ENCODE assay signal across 8 cellular contexts in the genomic region with DNA sequence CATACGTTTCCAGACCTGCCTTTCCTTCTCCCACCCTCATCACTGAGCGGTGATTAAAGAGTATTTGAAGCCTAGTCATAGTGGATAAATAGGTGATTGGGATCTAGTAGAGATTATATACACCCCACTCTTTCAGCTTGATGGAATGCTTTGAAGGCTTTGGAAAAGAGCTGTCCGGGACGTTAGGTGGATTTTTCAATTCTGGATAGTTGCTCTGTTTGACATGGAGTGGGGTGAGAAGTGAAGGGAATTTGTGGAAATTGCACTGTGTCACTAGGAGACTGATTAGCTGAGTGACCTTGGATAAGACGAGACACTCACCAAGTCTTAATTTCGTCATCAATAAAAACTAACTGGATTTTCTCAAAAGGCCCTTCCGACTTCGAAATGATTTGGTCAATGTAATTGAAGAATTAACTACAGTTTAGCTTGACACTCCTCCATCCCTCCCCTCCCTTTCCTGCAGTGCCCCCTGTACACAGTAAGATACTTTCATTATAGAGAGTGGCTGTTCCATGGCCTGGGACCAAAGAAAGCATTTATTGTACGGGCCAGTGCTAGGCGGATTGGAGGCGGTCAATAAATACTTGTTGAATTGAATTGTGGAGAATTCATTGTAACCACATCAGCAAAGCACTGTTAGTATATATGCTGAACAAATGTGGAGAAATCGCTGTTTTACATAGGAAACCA. TPM values are rescaled to one million over a fixed set of nuclear protein-coding genes. Genes with fewer than 3 reads are reported as not detected.
DNase-seq lines count a peak whose midpoint lies in the region; ATAC-seq and TF ChIP-seq lines count a peak whose summit lies in the region.

No MANE protein-coding gene starts in this region.

- H3K9me2 ChIP-seq in OCI-LY1 (ENCODE audit: low read depth, low read length), result no peaks in the 10 kb centered on the region

- no peaks in the 10 kb centered on the region for H3F3A ChIP-seq in OCI-LY1 (ENCODE audit: insufficient read depth, low read length)

- no peaks in the 10 kb centered on the region for H3K27me3 ChIP-seq in OCI-LY1 (ENCODE audit: insufficient read depth, low read length)

- peak overlapping the region; percentile 82 for H3K4me3 Mint-ChIP-seq in Calu3 (ENCODE audit: low read depth, unreplicated experiment)
- H3K4me3 Mint-ChIP-seq in effector memory CD8-positive, alpha-beta T cell, result peak overlapping the region; percentile 88 to 89

- DNase-seq in Calu3 (no peak), mucosa of gallbladder (ENCODE audit: low spot score) (peak; percentile 53), NCI-H748 (lab: John Stamatoyannopoulos, UW; ENCODE audit: unreplicated experiment) (no peak), cortex of kidney (lab: John Stamatoyannopoulos, UW) (no peak)
- no peak for DNase-seq in effector memory CD8-positive, alpha-beta T cell
- DNase-seq in activated CD4-positive, alpha-beta T cell treated with anti-CD3 and anti-CD28 coated beads for 1 hour, result no peak

- peak overlapping the region; percentile 76 for H3K27ac Mint-ChIP-seq in Calu3 (ENCODE audit: unreplicated experiment)
- peak overlapping the region; percentile 96 for H3K27ac Mint-ChIP-seq in effector memory CD8-positive, alpha-beta T cell

- no peak for ATAC-seq in effector memory CD8-positive, alpha-beta T cell (replicated peaks)
- ATAC-seq in GM18867 (IDR thresholded peaks at IDR 0.05; ENCODE audit: unreplicated experiment), result no peak

- no peak for TF ChIP-seq CTCF in Calu3 (IDR thresholded peaks at IDR 0.05; ENCODE audit: unreplicated experiment)
- peak; percentile 19; the same call in 1 of the 2 replicates for TF ChIP-seq CTCF in OCI-LY1 (IDR thresholded peaks at IDR 0.05; ENCODE audit: low read length)

- H3K9me3 ChIP-seq in OCI-LY1 (ENCODE audit: low read length), result no peaks in the 10 kb centered on the region

- H3K9ac ChIP-seq in OCI-LY1 (ENCODE audit: low read length), result peak overlapping the region; percentile 98

- H3K36me3 Mint-ChIP-seq in Calu3 (ENCODE audit: insufficient read depth, unreplicated experiment), result peaks cover 33% of the 10 kb centered on the region
- peaks cover 25% of the 10 kb centered on the region for H3K36me3 Mint-ChIP-seq in effector memory CD8-positive, alpha-beta T cell (ENCODE audit: insufficient read depth)

- H2AFZ ChIP-seq in OCI-LY1 (ENCODE audit: low read length), result no peak overlapping the region

- H3K27me3 Mint-ChIP-seq in Calu3 (ENCODE audit: unreplicated experiment), result no peaks in the 10 kb centered on the region
- H3K27me3 Mint-ChIP-seq in effector memory CD8-positive, alpha-beta T cell, result peaks cover 0 to 5% of the 10 kb centered on the region in 2 donors

- H3K36me3 ChIP-seq in OCI-LY1 (ENCODE audit: insufficient read depth, low read length), result peaks cover 17% of the 10 kb centered on the region; the same call in 1 of the 2 replicates

- CTCF ChIA-PET in Calu3 (lab: Charles Lee), result interaction anchor here (0.7 kb wide), 1 partner anchor 548 kb away, joined by 3 read pairs; no protein-coding TSS in a partner anchor

- H4K20me1 ChIP-seq in OCI-LY1 (ENCODE audit: insufficient read depth, low read length), result no peaks in the 10 kb centered on the region

- peaks cover 23% of the 10 kb centered on the region for H3K4me1 ChIP-seq in OCI-LY1 (ENCODE audit: insufficient read depth, low read length, severe bottlenecking)

- peaks cover 51% of the 10 kb centered on the region for H3K79me2 ChIP-seq in OCI-LY1 (ENCODE audit: insufficient read depth, low read length)

- H3K9me3 Mint-ChIP-seq in Calu3 (ENCODE audit: low read depth, unreplicated experiment), result no peaks in the 10 kb centered on the region
- no peaks in the 10 kb centered on the region for H3K9me3 Mint-ChIP-seq in effector memory CD8-positive, alpha-beta T cell

- H3K4me2 ChIP-seq in OCI-LY1 (ENCODE audit: low read length), result peak overlapping the region; percentile 99

- H3K27ac ChIP-seq in OCI-LY1 (ENCODE audit: low read depth, low read length, poor library complexity, severe bottlenecking), result no peak overlapping the region

- peaks cover 9% of the 10 kb centered on the region for H3K4me1 Mint-ChIP-seq in Calu3 (ENCODE audit: low read depth, unreplicated experiment)
- peaks cover 23 to 28% of the 10 kb centered on the region in 2 donors for H3K4me1 Mint-ChIP-seq in effector memory CD8-positive, alpha-beta T cell (ENCODE audit: low read depth in 2 of 2)

- BruUV-seq in Calu3 (replicated peaks; lab: Mats Ljungman, UMichigan), result TSS peak; percentile 69

- intact Hi-C loops in Calu3 (cut with micrococcal nuclease; ENCODE audit: unreplicated experiment), result no loop called here

- H3K4me3 ChIP-seq in OCI-LY1 (ENCODE audit: low read depth, low read length, poor library complexity, severe bottlenecking), result peak overlapping the region; percentile 99

RNA-seq across cellular contexts. Expression of a gene that starts 1.0 kb away (rescaled TPM):
- total RNA-seq in Calu3 (2022), result 56.6 and 60.0 TPM in 2 replicates
- total RNA-seq in mucosa of gallbladder, result 173 TPM

RNA-seq across cellular contexts. Expression of a gene that starts 33.2 kb away (rescaled TPM):
- total RNA-seq in Calu3 (2022) (5.5 and 5.7 TPM in 2 replicates), mucosa of gallbladder (12.7 TPM)

RNA-seq across cellular contexts. Expression of a gene that starts 40.5 kb away (rescaled TPM):
- total RNA-seq in Calu3 (2022), result 15.4 and 25.6 TPM in 2 replicates
- total RNA-seq in mucosa of gallbladder, result 104 TPM
